Comparison of ENCODE assay signal across 18 cellular contexts in genomic region chr11:35953081-35953480, GRCh38. TPM values are rescaled to one million over a fixed set of nuclear protein-coding genes. Genes with fewer than 3 reads are reported as not detected.
A peak's percentile ranks its signal among the peaks of the same experiment; 100 is the strongest.
DNase-seq lines count a peak whose midpoint lies in the region; ATAC-seq and TF ChIP-seq lines count a peak whose summit lies in the region.
"Had no signal": no experiment of that assay in that cellular context is flagged by ENCODE, and none has a peak within 500 bp of the region (broad histone marks: within the 10 kb centered on the region; RNA-seq: fewer than 3 reads in every experiment).

No MANE protein-coding gene starts in this region.

- H2BK5ac ChIP-seq in mesenchymal stem cell (ENCODE audit: low read depth, low read length, poor library complexity, severe bottlenecking): no peak overlapping the region

- H3K9me3 ChIP-seq in heart left ventricle: no peaks in the 10 kb centered on the region
- no peaks in the 10 kb centered on the region for H3K9me3 ChIP-seq in mammary epithelial cell (replicated peaks; ENCODE audit: insufficient read depth, low read length)
- no peaks in the 10 kb centered on the region for H3K9me3 ChIP-seq in mesenchymal stem cell (ENCODE audit: control insufficient read depth, low read length)
- H3K9me3 ChIP-seq: HAP-1, upper lobe of right lung had no signal

- H3K79me1 ChIP-seq in mesenchymal stem cell (replicated peaks; ENCODE audit: low read length, poor library complexity, severe bottlenecking): peaks cover 35% of the 10 kb centered on the region

- H2BK15ac ChIP-seq in mesenchymal stem cell (ENCODE audit: low read depth, poor library complexity, severe bottlenecking): no peak overlapping the region

- no peak overlapping the region for H3K14ac ChIP-seq in mesenchymal stem cell (ENCODE audit: low read length in 2 of 2)

- peaks cover 88% of the 10 kb centered on the region for H3K79me2 ChIP-seq in mammary epithelial cell (ENCODE audit: insufficient read depth, low read length)

- peak overlapping the region in 1 of 2 experiments; percentile 39 for H2BK12ac ChIP-seq in mesenchymal stem cell (ENCODE audit: low read length in 2 of 2)

- H2AFZ ChIP-seq in mammary epithelial cell (ENCODE audit: low read depth, low read length): no peak overlapping the region
- no peak overlapping the region for H2AFZ ChIP-seq in mesenchymal stem cell (ENCODE audit: low read depth, low read length)
- H2AFZ ChIP-seq: neural progenitor cell had no signal

- no peaks in the 10 kb centered on the region for H4K20me1 ChIP-seq in mammary epithelial cell (ENCODE audit: insufficient read depth, low read length)

- H3K27ac ChIP-seq in heart left ventricle (no peak overlapping the region), mammary epithelial cell (ENCODE audit: insufficient read depth, low read depth, low read length) (no peak overlapping the region), mesenchymal stem cell (ENCODE audit: low read length, poor library complexity, severe bottlenecking) (no peak overlapping the region), temporal lobe (ENCODE audit: low read depth, low read length) (peak overlapping the region; percentile 54)
- H3K27ac ChIP-seq: neural progenitor cell, upper lobe of right lung had no signal

- intact Hi-C loops in left cardiac atrium (cut with DNase I) (no loop called here), heart left ventricle (cut with DNase I) (no loop called here), mammary epithelial cell (cut with micrococcal nuclease) (no loop called here)

- dilution Hi-C loops in mammary epithelial cell (cut with HindIII; ENCODE audit: low sequenced_read_pairs): no loop called here

- no peak overlapping the region for H3K4ac ChIP-seq in mesenchymal stem cell (ENCODE audit: low read depth in 1 of 2, low read length in 2 of 2)

- TF ChIP-seq POLR2A in heart left ventricle (IDR thresholded peaks at IDR 0.05): no peak

- H4K91ac ChIP-seq in mesenchymal stem cell (ENCODE audit: low read length): no peak overlapping the region

- ATAC-seq in left cardiac atrium (no peak), heart left ventricle (no peak)
- ATAC-seq: activated CD4-positive, CD25-positive, alpha-beta regulatory T cell treated with anti-CD3 and anti-CD28 coated beads, Interleukin-2, amount 50 U/mL, for 24 hours; activated naive CD8-positive, alpha-beta T cell treated with anti-CD3 and anti-CD28 coated beads, Interleukin-2, amount 50 U/mL, for 24 hours; upper lobe of right lung had no signal

- in situ Hi-C loops in mammary epithelial cell (cut with MboI; ENCODE audit: low sequenced_read_pairs in 2 of 2): no loop called here

- H4K8ac ChIP-seq in mesenchymal stem cell (ENCODE audit: low read length): no peak overlapping the region

- WGBS in heart left ventricle, 4 donors: 69 to 90% (median 81%) methylated on average over 8 of the region's 8 CpGs
- WGBS in mammary epithelial cell (ENCODE audit: low coverage, missing lambda C conversion rate): 21% methylated on average over 8 of the region's 8 CpGs
- 89% methylated on average over 8 of the region's 8 CpGs for WGBS in mesenchymal stem cell

- H3K4me1 ChIP-seq in heart left ventricle (peaks cover 0 to 9% (median 0%) of the 10 kb centered on the region in 12 donors), mammary epithelial cell (ENCODE audit: insufficient read depth, low read length) (peaks cover 19% of the 10 kb centered on the region), mesenchymal stem cell (ENCODE audit: control insufficient read depth, insufficient read depth, low read depth, low read length) (no peaks in the 10 kb centered on the region)
- H3K4me1 ChIP-seq: HAP-1, upper lobe of right lung had no signal

- peak overlapping the region; percentile 62 for H2AK5ac ChIP-seq in mesenchymal stem cell (ENCODE audit: low read length, severe bottlenecking)

- no peak overlapping the region for H2BK120ac ChIP-seq in mesenchymal stem cell (ENCODE audit: low read depth, low read length)

- CTCF ChIA-PET in mammary epithelial cell (lab: Charles Lee; ENCODE audit: low non-redundant PET): interaction anchor here (0.5 kb wide), 1 partner anchor 131 kb away, joined by 5 read pairs; no protein-coding TSS in a partner anchor

- no TSS peak for BruUV-seq in mammary epithelial cell (replicated peaks; lab: Mats Ljungman, UMichigan)

- DNase-seq in left cardiac atrium (peak; percentile 61), heart left ventricle (no peak), mammary epithelial cell (no peak), mesenchymal stem cell (no peak), SW 1271 (lab: John Stamatoyannopoulos, UW) (no peak), NCI-H2029 treated with DMSO at 0.1 percent for 48 hours (lab: John Stamatoyannopoulos, UW) (no peak)
- DNase-seq in activated T-cell treated with anti-CD3 and anti-CD28 coated beads, Interleukin-2, amount 50 U/mL, for 1 hour: no peak
- DNase-seq: activated naive CD8-positive, alpha-beta T cell treated with anti-CD3 and anti-CD28 coated beads, Interleukin-2, amount 50 U/mL, for 24 hours; effector CD4-positive, alpha-beta T cell; KG1; NCI-H1930; stimulated activated CD4-positive, alpha-beta T cell treated with anti-CD3 and anti-CD28 coated beads, Interleukin-12 subunit alpha, Interleukin-12 subunit beta, amount 100 ng/mL, for 4 hours; upper lobe of right lung had no signal

- H3K27me3 ChIP-seq in heart left ventricle (no peaks in the 10 kb centered on the region), mammary epithelial cell (ENCODE audit: insufficient read depth, low read length) (no peaks in the 10 kb centered on the region), mesenchymal stem cell (ENCODE audit: control insufficient read depth in 1 of 2, insufficient read depth in 1 of 2, low read length in 2 of 2) (no peaks in the 10 kb centered on the region)
- H3K27me3 ChIP-seq: neural progenitor cell, upper lobe of right lung had no signal

- H3K36me3 ChIP-seq in heart left ventricle: no peaks in the 10 kb centered on the region
- H3K36me3 ChIP-seq in mammary epithelial cell (ENCODE audit: insufficient read depth, low read length): no peaks in the 10 kb centered on the region
- no peaks in the 10 kb centered on the region for H3K36me3 ChIP-seq in mesenchymal stem cell (ENCODE audit: control insufficient read depth in 1 of 2, insufficient read depth in 2 of 2, low read depth in 1 of 2, low read length in 2 of 2)
- H3K36me3 ChIP-seq: HAP-1, neural progenitor cell, upper lobe of right lung had no signal

- H3K4me2 ChIP-seq in mammary epithelial cell (ENCODE audit: insufficient read depth, low read depth, low read length): peak overlapping the region; percentile 33
- no peak overlapping the region for H3K4me2 ChIP-seq in mesenchymal stem cell (ENCODE audit: low read length, poor library complexity, severe bottlenecking)
- H3K4me2 ChIP-seq: neural progenitor cell had no signal

- no peak overlapping the region for H3K4me3 ChIP-seq in heart left ventricle
- H3K4me3 ChIP-seq in mammary epithelial cell (replicated peaks in 1 of 3; ENCODE audit: insufficient read depth in 1 of 3, low read depth in 2 of 3, low read length in 3 of 3): no peak overlapping the region
- no peak overlapping the region for H3K4me3 ChIP-seq in mesenchymal stem cell (ENCODE audit: insufficient read depth in 1 of 2, low read depth in 1 of 2, low read length in 2 of 2)
- H3K4me3 ChIP-seq: HAP-1, neural progenitor cell, upper lobe of right lung had no signal

- TF ChIP-seq CTCF in heart left ventricle (IDR thresholded peaks at IDR 0.05) (no peak), mammary epithelial cell (conservative IDR thresholded peaks at IDR 0.05 in 1 of 2, IDR thresholded peaks at IDR 0.05 in 1 of 2; ENCODE audit: extremely low read depth in 1 of 2, insufficient read depth in 1 of 2, low read depth in 1 of 2, low read length in 2 of 2) (no peak)

- H3K23ac ChIP-seq in mesenchymal stem cell (ENCODE audit: low read length in 2 of 2): no peak overlapping the region

- H3K9ac ChIP-seq in mammary epithelial cell (ENCODE audit: insufficient read depth, low read length) (no peak overlapping the region), mesenchymal stem cell (ENCODE audit: low read length) (no peak overlapping the region)
- H3K9ac ChIP-seq: neural progenitor cell had no signal

- no peak overlapping the region for H3K18ac ChIP-seq in mesenchymal stem cell (ENCODE audit: low read depth in 1 of 2, low read length in 2 of 2)

RNA-seq across cellular contexts. Expression of gene LDLRAD3, which starts 9.2 kb away (rescaled TPM):
- total RNA-seq in left cardiac atrium: 10 to 100 TPM in 1 of 2 donors, 1 to 10 TPM in 1; 4.7 to 10.8 TPM
- 1 to 10 TPM; 1.5 to 7.7 (median 2.6) TPM for total RNA-seq in heart left ventricle
- 1 to 10 TPM; 1.1 to 4.1 TPM for polyA plus RNA-seq in heart left ventricle
- 10 to 100 TPM; 15.3 to 18.4 TPM for total RNA-seq in mammary epithelial cell
- polyA plus RNA-seq in mammary epithelial cell: 11.5 TPM
- 33.4 TPM for polyA minus RNA-seq in mammary epithelial cell
- polyA plus RNA-seq in mesenchymal stem cell (2013, experiment 1 of 2): 5.9 TPM
- polyA plus RNA-seq in mesenchymal stem cell (2013, experiment 2 of 2): 5.9 TPM
- total RNA-seq in temporal lobe: 36.4 TPM
- total RNA-seq: OCI-LY7 had no signal
